In the genomic region with DNA sequence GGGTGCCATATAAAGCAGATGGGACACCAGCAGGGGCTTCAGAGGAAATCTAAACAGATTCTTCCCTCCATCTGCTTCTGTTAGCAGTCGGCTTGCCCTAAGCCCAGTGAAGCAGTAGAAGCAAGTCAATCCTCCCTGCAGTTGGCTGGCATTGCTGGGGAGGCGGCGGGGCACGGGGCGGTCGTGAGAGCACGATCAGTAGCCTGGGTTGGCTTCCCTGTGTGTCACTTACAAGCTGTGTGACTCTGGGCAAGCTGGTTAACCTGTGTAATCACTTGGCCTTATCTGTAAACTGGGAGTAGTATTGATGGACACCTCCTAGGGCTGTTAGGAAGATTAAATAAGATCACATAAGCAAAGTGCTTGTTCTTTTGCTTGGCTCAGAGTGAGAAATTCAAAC, we compare ENCODE assay signal across 27 cellular contexts. TPM values are rescaled to one million over a fixed set of nuclear protein-coding genes. Genes with fewer than 3 reads are reported as not detected.
"Had no signal": no experiment of that assay in that cellular context is flagged by ENCODE, and none has a peak within 500 bp of the region (broad histone marks: within the 10 kb centered on the region; RNA-seq: fewer than 3 reads in every experiment).

No MANE protein-coding gene starts in this region.

- H3K9me3 ChIP-seq: adrenal gland, body of pancreas, heart left ventricle, pancreas, psoas muscle, sigmoid colon, suprapubic skin, tibial artery, upper lobe of right lung had no signal

- H3K4me1 ChIP-seq: foreskin keratinocyte, heart left ventricle, pancreas, psoas muscle, sigmoid colon, suprapubic skin, tibial artery, upper lobe of right lung had no signal

- H3K36me3 ChIP-seq: adrenal gland, heart left ventricle, pancreas, sigmoid colon, suprapubic skin, tibial artery, upper lobe of right lung had no signal

- FAIRE-seq: kidney, pancreas had no signal

- H3K27me3 ChIP-seq: adrenal gland, body of pancreas, heart left ventricle, pancreas, sigmoid colon, suprapubic skin, tibial artery, upper lobe of right lung had no signal

- H3K27ac ChIP-seq: adrenal gland, body of pancreas, foreskin keratinocyte, heart left ventricle, pancreas, psoas muscle, sigmoid colon, suprapubic skin, tibial artery, upper lobe of right lung had no signal

- H3K4me3 ChIP-seq: adrenal gland, body of pancreas, heart left ventricle, pancreas, psoas muscle, sigmoid colon, smooth muscle cell, suprapubic skin, tibial artery, upper lobe of right lung had no signal

- DNase-seq: activated CD4-positive, alpha-beta T cell treated with anti-CD3 and anti-CD28 coated beads for 48 hours; activated CD4-positive, alpha-beta T cell treated with anti-CD3 and anti-CD28 coated beads, Interleukin-2, amount 50 U/mL, for 48 hours; activated CD8-positive, alpha-beta memory T cell treated with anti-CD3 and anti-CD28 coated beads for 24 hours; activated effector memory CD4-positive, alpha-beta T cell treated with Interleukin-2 at 50 U/mL for 16 hours; activated naive CD4-positive, alpha-beta T cell treated with anti-CD3 and anti-CD28 coated beads for 36 hours; activated naive CD8-positive, alpha-beta T cell treated with anti-CD3 and anti-CD28 coated beads for 36 hours; adrenal gland; aorta; body of pancreas; cortex of kidney; foreskin keratinocyte; heart left ventricle; hypothalamus; immature natural killer cell; kidney; naive thymus-derived CD4-positive, alpha-beta T cell; pancreas; psoas muscle; sigmoid colon; stimulated activated CD4-positive, alpha-beta T cell treated with anti-CD3 and anti-CD28 coated beads, Interleukin-1b, Interleukin-23, amount 100 ng/mL, for 48 hours; stimulated activated naive CD4-positive, alpha-beta T cell; tibial artery; upper lobe of right lung had no signal

RNA-seq across cellular contexts. Expression of a gene that starts 19.4 kb away (rescaled TPM):
- total RNA-seq: activated naive CD4-positive, alpha-beta T cell treated with anti-CD3 and anti-CD28 coated beads for 36 hours; activated naive CD8-positive, alpha-beta T cell treated with anti-CD3 and anti-CD28 coated beads for 36 hours; esophagus mucosa; foreskin keratinocyte; sigmoid colon; smooth muscle cell; upper lobe of right lung had no signal
- polyA plus RNA-seq: immature natural killer cell; naive thymus-derived CD4-positive, alpha-beta T cell; neural cell; smooth muscle cell had no signal
